In the genomic region with DNA sequence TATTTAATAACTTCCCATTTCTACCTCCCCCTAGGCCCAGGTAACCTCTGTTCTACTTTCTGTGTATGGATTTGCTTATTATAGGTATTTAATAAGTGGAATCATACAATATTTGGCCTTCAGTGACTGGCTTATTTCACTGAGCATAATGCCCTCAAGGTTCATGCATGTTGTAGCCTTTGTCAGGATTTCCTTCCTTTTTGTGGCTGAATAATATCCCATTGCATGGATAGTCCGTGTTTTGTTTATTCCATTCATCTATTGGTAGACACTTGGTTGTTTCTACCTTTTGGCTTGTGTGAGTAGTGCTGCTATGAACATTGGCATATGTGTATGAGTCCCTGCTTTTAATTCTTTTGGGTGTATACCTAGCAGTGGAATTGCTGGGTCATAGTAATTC, we compare ENCODE assay signal across 1 cellular context.
TF ChIP-seq lines count a peak whose summit lies in the region.

No MANE protein-coding gene starts in this region.

TF ChIP-seq in GM23338, 12 proteins besides CTCF, POLR2A, EP300 and RAD21 (continued from another document):
- TF ChIP-seq, protein P1, sequence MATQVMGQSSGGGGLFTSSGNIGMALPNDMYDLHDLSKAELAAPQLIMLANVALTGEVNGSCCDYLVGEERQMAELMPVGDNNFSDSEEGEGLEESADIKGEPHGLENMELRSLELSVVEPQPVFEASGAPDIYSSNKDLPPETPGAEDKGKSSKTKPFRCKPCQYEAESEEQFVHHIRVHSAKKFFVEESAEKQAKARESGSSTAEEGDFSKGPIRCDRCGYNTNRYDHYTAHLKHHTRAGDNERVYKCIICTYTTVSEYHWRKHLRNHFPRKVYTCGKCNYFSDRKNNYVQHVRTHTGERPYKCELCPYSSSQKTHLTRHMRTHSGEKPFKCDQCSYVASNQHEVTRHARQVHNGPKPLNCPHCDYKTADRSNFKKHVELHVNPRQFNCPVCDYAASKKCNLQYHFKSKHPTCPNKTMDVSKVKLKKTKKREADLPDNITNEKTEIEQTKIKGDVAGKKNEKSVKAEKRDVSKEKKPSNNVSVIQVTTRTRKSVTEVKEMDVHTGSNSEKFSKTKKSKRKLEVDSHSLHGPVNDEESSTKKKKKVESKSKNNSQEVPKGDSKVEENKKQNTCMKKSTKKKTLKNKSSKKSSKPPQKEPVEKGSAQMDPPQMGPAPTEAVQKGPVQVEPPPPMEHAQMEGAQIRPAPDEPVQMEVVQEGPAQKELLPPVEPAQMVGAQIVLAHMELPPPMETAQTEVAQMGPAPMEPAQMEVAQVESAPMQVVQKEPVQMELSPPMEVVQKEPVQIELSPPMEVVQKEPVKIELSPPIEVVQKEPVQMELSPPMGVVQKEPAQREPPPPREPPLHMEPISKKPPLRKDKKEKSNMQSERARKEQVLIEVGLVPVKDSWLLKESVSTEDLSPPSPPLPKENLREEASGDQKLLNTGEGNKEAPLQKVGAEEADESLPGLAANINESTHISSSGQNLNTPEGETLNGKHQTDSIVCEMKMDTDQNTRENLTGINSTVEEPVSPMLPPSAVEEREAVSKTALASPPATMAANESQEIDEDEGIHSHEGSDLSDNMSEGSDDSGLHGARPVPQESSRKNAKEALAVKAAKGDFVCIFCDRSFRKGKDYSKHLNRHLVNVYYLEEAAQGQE (IDR thresholded peaks at IDR 0.05; ENCODE audit: unreplicated experiment): no peak
- TF ChIP-seq, protein P2, sequence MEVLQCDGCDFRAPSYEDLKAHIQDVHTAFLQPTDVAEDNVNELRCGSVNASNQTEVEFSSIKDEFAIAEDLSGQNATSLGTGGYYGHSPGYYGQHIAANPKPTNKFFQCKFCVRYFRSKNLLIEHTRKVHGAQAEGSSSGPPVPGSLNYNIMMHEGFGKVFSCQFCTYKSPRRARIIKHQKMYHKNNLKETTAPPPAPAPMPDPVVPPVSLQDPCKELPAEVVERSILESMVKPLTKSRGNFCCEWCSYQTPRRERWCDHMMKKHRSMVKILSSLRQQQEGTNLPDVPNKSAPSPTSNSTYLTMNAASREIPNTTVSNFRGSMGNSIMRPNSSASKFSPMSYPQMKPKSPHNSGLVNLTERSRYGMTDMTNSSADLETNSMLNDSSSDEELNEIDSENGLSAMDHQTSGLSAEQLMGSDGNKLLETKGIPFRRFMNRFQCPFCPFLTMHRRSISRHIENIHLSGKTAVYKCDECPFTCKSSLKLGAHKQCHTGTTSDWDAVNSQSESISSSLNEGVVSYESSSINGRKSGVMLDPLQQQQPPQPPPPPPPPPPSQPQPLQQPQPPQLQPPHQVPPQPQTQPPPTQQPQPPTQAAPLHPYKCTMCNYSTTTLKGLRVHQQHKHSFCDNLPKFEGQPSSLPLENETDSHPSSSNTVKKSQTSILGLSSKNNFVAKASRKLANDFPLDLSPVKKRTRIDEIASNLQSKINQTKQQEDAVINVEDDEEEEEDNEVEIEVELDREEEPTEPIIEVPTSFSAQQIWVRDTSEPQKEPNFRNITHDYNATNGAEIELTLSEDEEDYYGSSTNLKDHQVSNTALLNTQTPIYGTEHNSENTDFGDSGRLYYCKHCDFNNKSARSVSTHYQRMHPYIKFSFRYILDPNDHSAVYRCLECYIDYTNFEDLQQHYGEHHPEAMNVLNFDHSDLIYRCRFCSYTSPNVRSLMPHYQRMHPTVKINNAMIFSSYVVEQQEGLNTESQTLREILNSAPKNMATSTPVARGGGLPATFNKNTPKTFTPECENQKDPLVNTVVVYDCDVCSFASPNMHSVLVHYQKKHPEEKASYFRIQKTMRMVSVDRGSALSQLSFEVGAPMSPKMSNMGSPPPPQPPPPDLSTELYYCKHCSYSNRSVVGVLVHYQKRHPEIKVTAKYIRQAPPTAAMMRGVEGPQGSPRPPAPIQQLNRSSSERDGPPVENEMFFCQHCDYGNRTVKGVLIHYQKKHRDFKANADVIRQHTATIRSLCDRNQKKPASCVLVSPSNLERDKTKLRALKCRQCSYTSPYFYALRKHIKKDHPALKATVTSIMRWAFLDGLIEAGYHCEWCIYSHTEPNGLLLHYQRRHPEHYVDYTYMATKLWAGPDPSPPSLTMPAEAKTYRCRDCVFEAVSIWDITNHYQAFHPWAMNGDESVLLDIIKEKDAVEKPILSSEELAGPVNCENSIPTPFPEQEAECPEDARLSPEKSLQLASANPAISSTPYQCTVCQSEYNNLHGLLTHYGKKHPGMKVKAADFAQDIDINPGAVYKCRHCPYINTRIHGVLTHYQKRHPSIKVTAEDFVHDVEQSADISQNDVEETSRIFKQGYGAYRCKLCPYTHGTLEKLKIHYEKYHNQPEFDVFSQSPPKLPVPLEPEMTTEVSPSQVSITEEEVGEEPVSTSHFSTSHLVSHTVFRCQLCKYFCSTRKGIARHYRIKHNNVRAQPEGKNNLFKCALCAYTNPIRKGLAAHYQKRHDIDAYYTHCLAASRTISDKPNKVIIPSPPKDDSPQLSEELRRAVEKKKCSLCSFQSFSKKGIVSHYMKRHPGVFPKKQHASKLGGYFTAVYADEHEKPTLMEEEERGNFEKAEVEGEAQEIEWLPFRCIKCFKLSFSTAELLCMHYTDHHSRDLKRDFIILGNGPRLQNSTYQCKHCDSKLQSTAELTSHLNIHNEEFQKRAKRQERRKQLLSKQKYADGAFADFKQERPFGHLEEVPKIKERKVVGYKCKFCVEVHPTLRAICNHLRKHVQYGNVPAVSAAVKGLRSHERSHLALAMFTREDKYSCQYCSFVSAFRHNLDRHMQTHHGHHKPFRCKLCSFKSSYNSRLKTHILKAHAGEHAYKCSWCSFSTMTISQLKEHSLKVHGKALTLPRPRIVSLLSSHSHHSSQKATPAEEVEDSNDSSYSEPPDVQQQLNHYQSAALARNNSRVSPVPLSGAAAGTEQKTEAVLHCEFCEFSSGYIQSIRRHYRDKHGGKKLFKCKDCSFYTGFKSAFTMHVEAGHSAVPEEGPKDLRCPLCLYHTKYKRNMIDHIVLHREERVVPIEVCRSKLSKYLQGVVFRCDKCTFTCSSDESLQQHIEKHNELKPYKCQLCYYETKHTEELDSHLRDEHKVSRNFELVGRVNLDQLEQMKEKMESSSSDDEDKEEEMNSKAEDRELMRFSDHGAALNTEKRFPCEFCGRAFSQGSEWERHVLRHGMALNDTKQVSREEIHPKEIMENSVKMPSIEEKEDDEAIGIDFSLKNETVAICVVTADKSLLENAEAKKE (CRISPR knock-in tag; IDR thresholded peaks at IDR 0.05): no peak
- TF ChIP-seq POLR2AphosphoS5 (IDR thresholded peaks at IDR 0.05; ENCODE audit: low read depth) (no peak), EZH2phosphoT487 (IDR thresholded peaks at IDR 0.05; ENCODE audit: unreplicated experiment) (no peak)
- TF ChIP-seq, protein P3, sequence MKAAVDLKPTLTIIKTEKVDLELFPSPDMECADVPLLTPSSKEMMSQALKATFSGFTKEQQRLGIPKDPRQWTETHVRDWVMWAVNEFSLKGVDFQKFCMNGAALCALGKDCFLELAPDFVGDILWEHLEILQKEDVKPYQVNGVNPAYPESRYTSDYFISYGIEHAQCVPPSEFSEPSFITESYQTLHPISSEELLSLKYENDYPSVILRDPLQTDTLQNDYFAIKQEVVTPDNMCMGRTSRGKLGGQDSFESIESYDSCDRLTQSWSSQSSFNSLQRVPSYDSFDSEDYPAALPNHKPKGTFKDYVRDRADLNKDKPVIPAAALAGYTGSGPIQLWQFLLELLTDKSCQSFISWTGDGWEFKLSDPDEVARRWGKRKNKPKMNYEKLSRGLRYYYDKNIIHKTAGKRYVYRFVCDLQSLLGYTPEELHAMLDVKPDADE (IDR thresholded peaks at IDR 0.05): no peak
